In genomic region chr9:107504585-107505455, GRCh38 we compare ENCODE assay signal across 9 cellular contexts. TPM values are rescaled to one million over a fixed set of nuclear protein-coding genes. Genes with fewer than 3 reads are reported as not detected.
A peak's percentile ranks its signal among the peaks of the same experiment; 100 is the strongest.
DNase-seq lines count a peak whose midpoint lies in the region; ATAC-seq, FAIRE-seq and TF ChIP-seq lines count a peak whose summit lies in the region.
"Had no signal": no experiment of that assay in that cellular context is flagged by ENCODE, and none has a peak within 500 bp of the region (broad histone marks: within the 10 kb centered on the region; RNA-seq: fewer than 3 reads in every experiment).

No MANE protein-coding gene starts in this region.

- TF ChIP-seq CTCF in 22Rv1 (IDR thresholded peaks at IDR 0.05) (no peak), kidney epithelial cell (IDR thresholded peaks at IDR 0.05; ENCODE audit: insufficient read depth, low read length, poor library complexity, severe bottlenecking) (no peak)

- H3K27me3 ChIP-seq in kidney epithelial cell (ENCODE audit: control insufficient read depth, insufficient read depth, low read length): no peaks in the 10 kb centered on the region

- no peaks in the 10 kb centered on the region for H3K36me3 ChIP-seq in kidney epithelial cell (ENCODE audit: control insufficient read depth, insufficient read depth, low read length)

- DNase-seq in HTR-8/SVneo (ENCODE audit: insufficient read length, low spot score) (peak; percentile 61), astrocyte of the hippocampus (ENCODE audit: low read depth, low spot score) (peak; percentile 74), kidney epithelial cell (ENCODE audit: low read depth) (peak; percentile 69)
- DNase-seq: CD4-positive, alpha-beta T cell had no signal

- H3K4me3 ChIP-seq in kidney epithelial cell (ENCODE audit: low read depth, low read length): no peak overlapping the region

- ATAC-seq in GM18907 (IDR thresholded peaks at IDR 0.05; ENCODE audit: unreplicated experiment) (no peak), GM19463 (IDR thresholded peaks at IDR 0.05; ENCODE audit: unreplicated experiment) (no peak), HG02840 (IDR thresholded peaks at IDR 0.05; ENCODE audit: low FRiP score, unreplicated experiment) (no peak), GM21619 (IDR thresholded peaks at IDR 0.05; ENCODE audit: unreplicated experiment) (no peak)

- H3K27ac ChIP-seq in 22Rv1: peak overlapping the region; percentile 96

- no peak for FAIRE-seq in HTR-8/SVneo (lab: Jason Lieb, UNC)

RNA-seq across cellular contexts. Expression of gene KLF4, which starts 15.3 kb away (rescaled TPM):
- 38.7 and 43.8 TPM in 2 replicates for total RNA-seq in kidney epithelial cell
